ENCODE assay signal across 1 cellular context in the genomic region with DNA sequence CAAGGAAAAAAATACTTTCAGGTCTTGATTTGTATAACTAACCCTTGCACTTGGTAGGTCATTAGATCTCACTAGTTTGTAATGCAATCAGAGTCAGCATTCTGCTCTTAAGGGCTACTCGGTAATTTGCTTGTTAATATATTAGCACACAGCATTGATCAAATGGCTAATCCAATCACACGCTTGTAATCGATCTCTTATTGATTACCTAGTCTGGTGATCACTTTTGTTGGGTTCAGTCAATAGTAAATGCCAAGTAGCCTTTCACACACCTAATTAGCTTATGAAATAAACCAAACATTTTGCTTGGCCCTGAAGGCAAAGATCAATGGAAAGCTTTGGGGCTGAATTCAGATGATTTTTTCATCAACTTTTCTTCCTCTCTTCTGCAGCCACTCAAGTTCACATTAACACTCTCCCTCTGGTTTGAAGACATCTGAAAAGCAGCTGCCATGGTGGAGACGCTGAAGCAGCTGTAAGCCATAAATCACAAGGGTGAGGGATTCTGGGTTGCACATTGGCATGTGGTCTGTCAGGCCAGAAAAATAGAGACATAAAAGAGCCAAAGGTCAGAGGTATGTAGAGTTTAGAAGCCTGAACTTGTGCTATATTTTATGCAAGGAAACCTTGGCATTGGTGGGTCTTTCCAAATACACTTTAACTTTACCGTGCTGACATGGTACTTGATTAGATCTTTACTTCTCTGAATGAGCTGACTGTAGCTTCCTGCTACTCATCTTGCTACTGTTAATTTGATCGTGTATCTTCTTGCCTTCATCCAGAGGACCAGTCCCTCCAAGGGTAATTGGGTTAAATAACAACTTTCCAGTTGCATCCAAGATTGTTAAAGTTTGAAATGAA.
TF ChIP-seq lines count a peak whose summit lies in the region.

No MANE protein-coding gene starts in this region.

TF ChIP-seq in HEK293, 187 proteins besides CTCF, POLR2A, EP300 and RAD21 (continued from another document):
- TF ChIP-seq ZNF248 (tag by site-specific recombination; IDR thresholded peaks at IDR 0.05) (no peak), ZNF701 (tag by site-specific recombination; IDR thresholded peaks at IDR 0.05) (no peak), ZEB2 (tag by site-specific recombination; IDR thresholded peaks at IDR 0.05) (no peak)
